In the genomic region with DNA sequence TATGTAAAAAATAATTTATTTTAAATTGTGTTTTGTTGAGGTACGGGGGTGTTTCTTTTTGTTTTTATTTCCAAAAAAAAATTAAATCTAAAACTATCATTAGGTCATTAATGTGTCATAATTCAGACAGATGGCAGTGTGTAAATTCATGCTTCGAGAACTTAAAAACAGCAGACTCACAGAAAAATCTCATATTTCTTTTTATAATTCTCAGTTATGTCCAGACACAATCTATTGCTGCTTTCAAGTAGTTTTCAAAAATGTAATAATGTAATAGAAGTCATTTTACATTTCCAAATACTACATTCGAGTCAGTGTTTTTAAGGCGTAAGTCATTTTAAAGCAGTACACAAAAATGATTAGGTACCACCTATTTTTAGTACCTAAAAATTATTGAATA, we compare ENCODE assay signal across 29 cellular contexts.
"Had no signal": no experiment of that assay in that cellular context is flagged by ENCODE, and none has a peak within 500 bp of the region (broad histone marks: within the 10 kb centered on the region; RNA-seq: fewer than 3 reads in every experiment).

No MANE protein-coding gene starts in this region.

- H3K27me3 Mint-ChIP-seq: activated CD4-positive, alpha-beta memory T cell treated with anti-CD3 and anti-CD28 coated beads, Interleukin-2, amount 10 ng/mL, durations not matched to agents 7 days and 5 days; activated CD4-positive, alpha-beta T cell treated with anti-CD3 and anti-CD28 coated beads, Interleukin-2, amount 10 ng/mL, durations not matched to agents 7 days and 5 days; activated naive CD4-positive, alpha-beta T cell treated with anti-CD3 and anti-CD28 coated beads, Interleukin-2, amount 10 ng/mL, durations not matched to agents 7 days and 5 days; activated naive CD8-positive, alpha-beta T cell treated with anti-CD3 and anti-CD28 coated beads, Interleukin-2, amount 10 ng/mL, durations not matched to agents 7 days and 5 days; brain had no signal

- H3K9me3 Mint-ChIP-seq: activated CD4-positive, alpha-beta memory T cell treated with anti-CD3 and anti-CD28 coated beads, Interleukin-2, amount 10 ng/mL, durations not matched to agents 7 days and 5 days; activated CD4-positive, alpha-beta T cell treated with anti-CD3 and anti-CD28 coated beads, Interleukin-2, amount 10 ng/mL, durations not matched to agents 7 days and 5 days; activated naive CD4-positive, alpha-beta T cell treated with anti-CD3 and anti-CD28 coated beads, Interleukin-2, amount 10 ng/mL, durations not matched to agents 7 days and 5 days; activated naive CD8-positive, alpha-beta T cell treated with anti-CD3 and anti-CD28 coated beads, Interleukin-2, amount 10 ng/mL, durations not matched to agents 7 days and 5 days; activated T-cell treated with anti-CD3 and anti-CD28 coated beads, Interleukin-2, amount 50 U/mL, for 4 hours; brain; T-helper 2 cell treated with Interferon-gamma antibody and Interleukin-4, amounts not matched to agents 5 μg/mL and 100 μg/mL, for 36 hours; WTC11 had no signal

- H3K4me3 Mint-ChIP-seq: activated CD4-positive, alpha-beta memory T cell treated with anti-CD3 and anti-CD28 coated beads, Interleukin-2, amount 10 ng/mL, durations not matched to agents 7 days and 5 days; activated CD4-positive, alpha-beta T cell treated with anti-CD3 and anti-CD28 coated beads, Interleukin-2, amount 10 ng/mL, durations not matched to agents 7 days and 5 days; activated naive CD4-positive, alpha-beta T cell treated with anti-CD3 and anti-CD28 coated beads, Interleukin-2, amount 10 ng/mL, durations not matched to agents 7 days and 5 days; activated naive CD8-positive, alpha-beta T cell treated with anti-CD3 and anti-CD28 coated beads, Interleukin-2, amount 10 ng/mL, durations not matched to agents 7 days and 5 days; activated T-cell treated with anti-CD3 and anti-CD28 coated beads, Interleukin-2, amount 50 U/mL, for 4 hours; brain; T-helper 17 cell; T-helper 2 cell treated with Interferon-gamma antibody and Interleukin-4, amounts not matched to agents 5 μg/mL and 100 μg/mL, for 36 hours; WTC11 had no signal

- ATAC-seq: activated naive CD4-positive, alpha-beta T cell treated with anti-CD3 and anti-CD28 coated beads, Interleukin-2, amount 50 U/mL, for 72 hours; activated T-cell treated with anti-CD3 and anti-CD28 coated beads, Interleukin-2, amount 50 U/mL, for 4 hours; T-helper 17 cell; WTC11 had no signal

- FAIRE-seq: bronchial epithelial cell, colon, endometrium, endothelial cell of umbilical vein had no signal

- DNase-seq: activated CD4-positive, alpha-beta memory T cell treated with anti-CD3 and anti-CD28 coated beads, Interleukin-2, amount 10 ng/mL, durations not matched to agents 7 days and 5 days; activated CD4-positive, alpha-beta T cell treated with anti-CD3 and anti-CD28 coated beads for 1 hour; activated CD4-positive, alpha-beta T cell treated with anti-CD3 and anti-CD28 coated beads for 4 hours; activated CD4-positive, alpha-beta T cell treated with anti-CD3 and anti-CD28 coated beads, Interleukin-2, amount 10 ng/mL, durations not matched to agents 7 days and 5 days; activated CD4-positive, alpha-beta T cell treated with anti-CD3 and anti-CD28 coated beads, Interleukin-2, amount 50 U/mL, for 4 hours; activated CD8-positive, alpha-beta memory T cell treated with anti-CD3 and anti-CD28 coated beads for 24 hours; activated gamma-delta T cell; activated naive CD4-positive, alpha-beta T cell; activated naive CD4-positive, alpha-beta T cell treated with anti-CD3 and anti-CD28 coated beads, Interleukin-2, amount 10 ng/mL, durations not matched to agents 7 days and 5 days; activated naive CD8-positive, alpha-beta T cell treated with anti-CD3 and anti-CD28 coated beads, Interleukin-2, amount 10 ng/mL, durations not matched to agents 7 days and 5 days; activated T-cell treated with anti-CD3 and anti-CD28 coated beads, Interleukin-2, amount 50 U/mL, for 4 hours; cortex of kidney; dermis blood vessel endothelial cell; effector CD4-positive, alpha-beta T cell; esophagus squamous epithelium; foreskin melanocyte; head of caudate nucleus; hippocampal formation; T-helper 1 cell; T-helper 17 cell; T1000 had no signal

- H3K4me1 Mint-ChIP-seq: activated CD4-positive, alpha-beta memory T cell treated with anti-CD3 and anti-CD28 coated beads, Interleukin-2, amount 10 ng/mL, durations not matched to agents 7 days and 5 days; activated CD4-positive, alpha-beta T cell treated with anti-CD3 and anti-CD28 coated beads, Interleukin-2, amount 10 ng/mL, durations not matched to agents 7 days and 5 days; activated naive CD4-positive, alpha-beta T cell treated with anti-CD3 and anti-CD28 coated beads, Interleukin-2, amount 10 ng/mL, durations not matched to agents 7 days and 5 days; brain; T-helper 17 cell had no signal

- H3K27ac Mint-ChIP-seq: activated CD4-positive, alpha-beta memory T cell treated with anti-CD3 and anti-CD28 coated beads, Interleukin-2, amount 10 ng/mL, durations not matched to agents 7 days and 5 days; activated CD4-positive, alpha-beta T cell treated with anti-CD3 and anti-CD28 coated beads, Interleukin-2, amount 10 ng/mL, durations not matched to agents 7 days and 5 days; activated naive CD4-positive, alpha-beta T cell treated with anti-CD3 and anti-CD28 coated beads, Interleukin-2, amount 10 ng/mL, durations not matched to agents 7 days and 5 days; activated naive CD4-positive, alpha-beta T cell treated with anti-CD3 and anti-CD28 coated beads, Interleukin-2, amount 50 U/mL, for 72 hours; activated naive CD8-positive, alpha-beta T cell treated with anti-CD3 and anti-CD28 coated beads, Interleukin-2, amount 10 ng/mL, durations not matched to agents 7 days and 5 days; brain; T-helper 17 cell; T-helper 2 cell treated with Interferon-gamma antibody and Interleukin-4, amounts not matched to agents 5 μg/mL and 100 μg/mL, for 36 hours; WTC11 had no signal

- H3K36me3 Mint-ChIP-seq: activated naive CD4-positive, alpha-beta T cell treated with anti-CD3 and anti-CD28 coated beads, Interleukin-2, amount 10 ng/mL, durations not matched to agents 7 days and 5 days; WTC11 had no signal
